In genomic region chr16:28879261-28879840, GRCh38 we compare ENCODE assay signal across 1 cellular context.
TF ChIP-seq lines count a peak whose summit lies in the region.

No MANE protein-coding gene starts in this region.

TF ChIP-seq in K562, 482 proteins besides CTCF, POLR2A, EP300 and RAD21:
- 0 out of 2 replicates have a peak, but pooled peaks have one; percentile 47 for TF ChIP-seq ZBTB7A (IDR thresholded peaks at IDR 0.05; ENCODE audit: borderline replicate concordance, control insufficient read depth, low read depth, low read length)
- TF ChIP-seq ETS1 (conservative IDR thresholded peaks at IDR 0.05; ENCODE audit: control insufficient read depth, low read depth, low read length) = 0 out of 2 replicates have a peak, but pooled peaks have one; percentile 43
- TF ChIP-seq ZNF740 (CRISPR knock-in tag; IDR thresholded peaks at IDR 0.05) = 0 out of 2 replicates have a peak, but pooled peaks have one; percentile 14
- no peak for TF ChIP-seq ZNF740 (tag; IDR thresholded peaks at IDR 0.05)
- no peak for TF ChIP-seq BCL6 (CRISPR knock-in tag; IDR thresholded peaks at IDR 0.05)
- no peak for TF ChIP-seq SMAD1 (IDR thresholded peaks at IDR 0.05; ENCODE audit: low read depth, low read length, partially characterized antibody)
- peak; percentile 76; the same call in 1 of the 2 replicates for TF ChIP-seq PHF8 (IDR thresholded peaks at IDR 0.05; ENCODE audit: borderline replicate concordance, low read length)
- TF ChIP-seq RBBP5 (IDR thresholded peaks at IDR 0.05; ENCODE audit: borderline replicate concordance, insufficient read depth, low read length, poor library complexity, severe bottlenecking) = peak; percentile 49
- TF ChIP-seq ZNF436 (CRISPR knock-in tag; IDR thresholded peaks at IDR 0.05) = no peak
- 0 out of 2 replicates have a peak, but pooled peaks have one; percentile 65 for TF ChIP-seq SUPT5H (IDR thresholded peaks at IDR 0.05)
- no peak for TF ChIP-seq IRF1 (CRISPR knock-in tag; IDR thresholded peaks at IDR 0.05; ENCODE audit: borderline replicate concordance)
- TF ChIP-seq KAT8 (IDR thresholded peaks at IDR 0.05; ENCODE audit: low read depth) = no peak
- no peak for TF ChIP-seq ELF1 (tag; IDR thresholded peaks at IDR 0.05)
- TF ChIP-seq MYC (IDR thresholded peaks at IDR 0.05; ENCODE audit: low read depth, low read length) = no peak
- TF ChIP-seq MYC (CRISPR knock-in tag; IDR thresholded peaks at IDR 0.05; ENCODE audit: borderline replicate concordance, low read depth) = no peak
- no peak for TF ChIP-seq NFATC3 (IDR thresholded peaks at IDR 0.05)
- TF ChIP-seq HOXB6 (CRISPR knock-in tag; IDR thresholded peaks at IDR 0.05; ENCODE audit: borderline replicate concordance) = no peak
- TF ChIP-seq NFIC (IDR thresholded peaks at IDR 0.05) = peak; percentile 40
- peak; percentile 28 for TF ChIP-seq SAP30 (IDR thresholded peaks at IDR 0.05; ENCODE audit: borderline replicate concordance, insufficient read depth, low read depth, low read length, poor library complexity, severe bottlenecking)
- no peak for TF ChIP-seq JUN (IDR thresholded peaks at IDR 0.05; ENCODE audit: borderline replicate concordance, low read depth, low read length)
- no peak for TF ChIP-seq JUN (CRISPR knock-in tag; IDR thresholded peaks at IDR 0.05; ENCODE audit: borderline replicate concordance)
- TF ChIP-seq DDX20 (tag; IDR thresholded peaks at IDR 0.05; ENCODE audit: low read depth) = no peak
- TF ChIP-seq ZNF354B (CRISPR knock-in tag; IDR thresholded peaks at IDR 0.05) = no peak
- TF ChIP-seq NCOA6 (IDR thresholded peaks at IDR 0.05) = peak; percentile 79; the same call in 1 of the 2 replicates
- no peak for TF ChIP-seq BRCA1 (IDR thresholded peaks at IDR 0.05)
- 0 out of 2 replicates have a peak, but pooled peaks have one; percentile 44 for TF ChIP-seq BRCA1 (CRISPR knock-in tag; IDR thresholded peaks at IDR 0.05)
- TF ChIP-seq PCBP2 (IDR thresholded peaks at IDR 0.05; ENCODE audit: low read depth, low read length, poor library complexity, severe bottlenecking) = no peak
- TF ChIP-seq ZNF644 (tag; IDR thresholded peaks at IDR 0.05; ENCODE audit: low read depth) = no peak
- TF ChIP-seq ZHX1 (conservative IDR thresholded peaks at IDR 0.05; ENCODE audit: low read length) = no peak
- TF ChIP-seq CCNT2 (IDR thresholded peaks at IDR 0.05; ENCODE audit: borderline replicate concordance, extremely low read depth, insufficient read length, low read depth, low read length) = no peak
